1 cellular context compared by ENCODE assay signal in genomic region chr20:57670288-57671071, GRCh38.
TF ChIP-seq lines count a peak whose summit lies in the region.

No MANE protein-coding gene starts in this region.

TF ChIP-seq in H1, 55 proteins besides CTCF, POLR2A, EP300 and RAD21:
- TF ChIP-seq SIN3A (conservative IDR thresholded peaks at IDR 0.05 in 1 of 2, IDR thresholded peaks at IDR 0.05 in 1 of 2; ENCODE audit: low read depth in 1 of 2, low read length in 2 of 2) (no peak), CHD1 (IDR thresholded peaks at IDR 0.05; ENCODE audit: low read depth, low read length) (no peak)
